In the genomic region with DNA sequence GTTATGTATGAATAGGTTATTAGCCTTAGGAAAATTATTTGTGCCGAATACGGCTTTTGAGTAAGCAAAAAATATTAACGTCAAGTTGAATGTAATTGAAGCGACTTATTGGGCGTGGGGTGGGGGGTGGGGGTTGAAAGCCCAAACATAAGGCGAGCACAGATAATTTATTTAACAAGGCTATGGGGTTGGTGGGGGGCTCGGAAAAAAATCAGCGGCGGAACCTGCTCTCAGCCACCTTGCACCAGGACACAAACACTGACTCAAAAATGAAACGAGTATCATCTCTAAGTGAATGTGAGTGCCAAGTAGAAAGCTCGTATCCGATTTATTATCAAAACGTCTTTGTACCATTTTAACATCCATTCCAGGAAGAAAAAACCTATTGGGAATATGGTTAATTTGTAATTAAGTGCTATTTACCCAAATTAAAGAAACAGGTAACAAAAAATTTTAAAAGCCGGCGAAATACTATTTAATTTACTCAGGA, we compare ENCODE assay signal across 2 cellular contexts.
TF ChIP-seq lines count a peak whose summit lies in the region.

No MANE protein-coding gene starts in this region.

TF ChIP-seq in SK-N-SH, 30 proteins besides CTCF, POLR2A, EP300 and RAD21 (continued from another document):
- TF ChIP-seq, protein P1, sequence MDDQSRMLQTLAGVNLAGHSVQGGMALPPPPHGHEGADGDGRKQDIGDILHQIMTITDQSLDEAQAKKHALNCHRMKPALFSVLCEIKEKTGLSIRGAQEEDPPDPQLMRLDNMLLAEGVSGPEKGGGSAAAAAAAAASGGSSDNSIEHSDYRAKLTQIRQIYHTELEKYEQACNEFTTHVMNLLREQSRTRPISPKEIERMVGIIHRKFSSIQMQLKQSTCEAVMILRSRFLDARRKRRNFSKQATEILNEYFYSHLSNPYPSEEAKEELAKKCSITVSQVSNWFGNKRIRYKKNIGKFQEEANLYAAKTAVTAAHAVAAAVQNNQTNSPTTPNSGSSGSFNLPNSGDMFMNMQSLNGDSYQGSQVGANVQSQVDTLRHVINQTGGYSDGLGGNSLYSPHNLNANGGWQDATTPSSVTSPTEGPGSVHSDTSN (IDR thresholded peaks at IDR 0.05): no peak
- TF ChIP-seq, protein P2, sequence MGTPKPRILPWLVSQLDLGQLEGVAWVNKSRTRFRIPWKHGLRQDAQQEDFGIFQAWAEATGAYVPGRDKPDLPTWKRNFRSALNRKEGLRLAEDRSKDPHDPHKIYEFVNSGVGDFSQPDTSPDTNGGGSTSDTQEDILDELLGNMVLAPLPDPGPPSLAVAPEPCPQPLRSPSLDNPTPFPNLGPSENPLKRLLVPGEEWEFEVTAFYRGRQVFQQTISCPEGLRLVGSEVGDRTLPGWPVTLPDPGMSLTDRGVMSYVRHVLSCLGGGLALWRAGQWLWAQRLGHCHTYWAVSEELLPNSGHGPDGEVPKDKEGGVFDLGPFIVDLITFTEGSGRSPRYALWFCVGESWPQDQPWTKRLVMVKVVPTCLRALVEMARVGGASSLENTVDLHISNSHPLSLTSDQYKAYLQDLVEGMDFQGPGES (IDR thresholded peaks at IDR 0.05; ENCODE audit: low read depth, low read length): no peak
- TF ChIP-seq SMC3 (IDR thresholded peaks at IDR 0.05; ENCODE audit: low read depth, low read length): no peak
- no peak for TF ChIP-seq FOXJ3 (CRISPR knock-in tag; IDR thresholded peaks at IDR 0.05)
- TF ChIP-seq, protein P3, sequence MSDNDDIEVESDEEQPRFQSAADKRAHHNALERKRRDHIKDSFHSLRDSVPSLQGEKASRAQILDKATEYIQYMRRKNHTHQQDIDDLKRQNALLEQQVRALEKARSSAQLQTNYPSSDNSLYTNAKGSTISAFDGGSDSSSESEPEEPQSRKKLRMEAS (IDR thresholded peaks at IDR 0.05; ENCODE audit: low read depth): no peak
- TF ChIP-seq FOXM1 (IDR thresholded peaks at IDR 0.05; ENCODE audit: low read depth): no peak
- TF ChIP-seq TEAD4 (IDR thresholded peaks at IDR 0.05; ENCODE audit: borderline replicate concordance, insufficient read depth): no peak
- TF ChIP-seq SIN3A (IDR thresholded peaks at IDR 0.05; ENCODE audit: borderline replicate concordance, low read depth, low read length): no peak
- TF ChIP-seq TAF1 (IDR thresholded peaks at IDR 0.05; ENCODE audit: borderline replicate concordance, low read depth, low read length): no peak
- TF ChIP-seq EZH2phosphoT487 (IDR thresholded peaks at IDR 0.05; ENCODE audit: borderline replicate concordance, low read depth): no peak
- TF ChIP-seq RCOR1 (IDR thresholded peaks at IDR 0.05; ENCODE audit: low read length): no peak
- TF ChIP-seq MXI1 (IDR thresholded peaks at IDR 0.05; ENCODE audit: low read depth, low read length): no peak
TF ChIP-seq in SK-N-SH: peak in this region for 0.

TF ChIP-seq in SK-N-SH treated with all-trans-retinoic acid at 6 μM for 48 hours, 23 proteins besides CTCF, POLR2A, EP300 and RAD21 (continued from another document):
- TF ChIP-seq, protein P4, sequence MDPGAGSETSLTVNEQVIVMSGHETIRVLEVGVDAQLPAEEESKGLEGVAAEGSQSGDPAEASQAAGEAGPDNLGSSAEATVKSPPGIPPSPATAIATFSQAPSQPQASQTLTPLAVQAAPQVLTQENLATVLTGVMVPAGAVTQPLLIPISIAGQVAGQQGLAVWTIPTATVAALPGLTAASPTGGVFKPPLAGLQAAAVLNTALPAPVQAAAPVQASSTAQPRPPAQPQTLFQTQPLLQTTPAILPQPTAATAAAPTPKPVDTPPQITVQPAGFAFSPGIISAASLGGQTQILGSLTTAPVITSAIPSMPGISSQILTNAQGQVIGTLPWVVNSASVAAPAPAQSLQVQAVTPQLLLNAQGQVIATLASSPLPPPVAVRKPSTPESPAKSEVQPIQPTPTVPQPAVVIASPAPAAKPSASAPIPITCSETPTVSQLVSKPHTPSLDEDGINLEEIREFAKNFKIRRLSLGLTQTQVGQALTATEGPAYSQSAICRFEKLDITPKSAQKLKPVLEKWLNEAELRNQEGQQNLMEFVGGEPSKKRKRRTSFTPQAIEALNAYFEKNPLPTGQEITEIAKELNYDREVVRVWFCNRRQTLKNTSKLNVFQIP (CRISPR knock-in tag; IDR thresholded peaks at IDR 0.05; ENCODE audit: borderline replicate concordance, low read depth): no peak
- TF ChIP-seq RARB (CRISPR knock-in tag; IDR thresholded peaks at IDR 0.05): no peak
- no peak for TF ChIP-seq SNAI2 (CRISPR knock-in tag; IDR thresholded peaks at IDR 0.05)
- TF ChIP-seq, protein P5, sequence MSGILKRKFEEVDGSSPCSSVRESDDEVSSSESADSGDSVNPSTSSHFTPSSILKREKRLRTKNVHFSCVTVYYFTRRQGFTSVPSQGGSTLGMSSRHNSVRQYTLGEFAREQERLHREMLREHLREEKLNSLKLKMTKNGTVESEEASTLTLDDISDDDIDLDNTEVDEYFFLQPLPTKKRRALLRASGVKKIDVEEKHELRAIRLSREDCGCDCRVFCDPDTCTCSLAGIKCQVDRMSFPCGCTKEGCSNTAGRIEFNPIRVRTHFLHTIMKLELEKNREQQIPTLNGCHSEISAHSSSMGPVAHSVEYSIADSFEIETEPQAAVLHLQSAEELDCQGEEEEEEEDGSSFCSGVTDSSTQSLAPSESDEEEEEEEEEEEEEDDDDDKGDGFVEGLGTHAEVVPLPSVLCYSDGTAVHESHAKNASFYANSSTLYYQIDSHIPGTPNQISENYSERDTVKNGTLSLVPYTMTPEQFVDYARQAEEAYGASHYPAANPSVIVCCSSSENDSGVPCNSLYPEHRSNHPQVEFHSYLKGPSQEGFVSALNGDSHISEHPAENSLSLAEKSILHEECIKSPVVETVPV (CRISPR knock-in tag; IDR thresholded peaks at IDR 0.05): no peak
- no peak for TF ChIP-seq TOX (CRISPR knock-in tag; IDR thresholded peaks at IDR 0.05; ENCODE audit: borderline replicate concordance)
- TF ChIP-seq, protein P6, sequence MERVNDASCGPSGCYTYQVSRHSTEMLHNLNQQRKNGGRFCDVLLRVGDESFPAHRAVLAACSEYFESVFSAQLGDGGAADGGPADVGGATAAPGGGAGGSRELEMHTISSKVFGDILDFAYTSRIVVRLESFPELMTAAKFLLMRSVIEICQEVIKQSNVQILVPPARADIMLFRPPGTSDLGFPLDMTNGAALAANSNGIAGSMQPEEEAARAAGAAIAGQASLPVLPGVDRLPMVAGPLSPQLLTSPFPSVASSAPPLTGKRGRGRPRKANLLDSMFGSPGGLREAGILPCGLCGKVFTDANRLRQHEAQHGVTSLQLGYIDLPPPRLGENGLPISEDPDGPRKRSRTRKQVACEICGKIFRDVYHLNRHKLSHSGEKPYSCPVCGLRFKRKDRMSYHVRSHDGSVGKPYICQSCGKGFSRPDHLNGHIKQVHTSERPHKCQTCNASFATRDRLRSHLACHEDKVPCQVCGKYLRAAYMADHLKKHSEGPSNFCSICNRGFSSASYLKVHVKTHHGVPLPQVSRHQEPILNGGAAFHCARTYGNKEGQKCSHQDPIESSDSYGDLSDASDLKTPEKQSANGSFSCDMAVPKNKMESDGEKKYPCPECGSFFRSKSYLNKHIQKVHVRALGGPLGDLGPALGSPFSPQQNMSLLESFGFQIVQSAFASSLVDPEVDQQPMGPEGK (CRISPR knock-in tag; IDR thresholded peaks at IDR 0.05; ENCODE audit: borderline replicate concordance): no peak
